8 cellular contexts compared by ENCODE assay signal in the genomic region with DNA sequence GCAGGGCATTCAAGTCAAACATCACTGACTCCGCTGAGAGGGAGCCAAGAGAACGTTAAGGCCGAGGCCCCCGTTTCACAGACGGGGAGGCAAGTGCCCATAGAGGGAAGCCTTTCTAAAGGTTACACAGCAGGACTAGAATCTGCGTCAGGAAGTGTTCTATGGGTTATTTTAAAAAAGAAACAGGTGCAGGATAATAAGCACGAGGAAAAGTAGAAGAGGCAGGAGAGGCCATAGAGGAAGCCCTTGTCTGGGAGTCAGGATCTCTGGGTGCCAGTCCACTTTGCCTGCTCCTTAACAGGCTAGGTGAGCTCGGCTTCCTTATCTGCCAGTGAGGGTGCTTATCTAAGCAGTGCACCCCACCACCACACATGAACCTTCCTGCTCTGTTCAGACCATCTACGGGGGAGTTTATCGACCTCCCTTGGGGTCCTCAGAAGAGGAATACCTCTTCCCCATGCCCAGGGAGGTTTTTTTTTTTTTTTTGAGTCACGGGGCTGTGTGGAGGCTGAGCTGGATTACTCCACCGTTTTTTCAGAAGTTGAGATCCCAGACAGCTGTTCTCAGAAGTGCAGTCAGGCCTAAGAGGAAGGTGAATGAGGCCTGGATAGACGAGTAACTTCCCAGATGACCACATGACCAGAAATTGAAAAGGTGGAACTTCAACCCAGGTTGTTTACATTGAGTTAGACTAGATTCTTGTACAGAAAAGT. TPM values are rescaled to one million over a fixed set of nuclear protein-coding genes. Genes with fewer than 3 reads are reported as not detected.
DNase-seq lines count a peak whose midpoint lies in the region; ATAC-seq and TF ChIP-seq lines count a peak whose summit lies in the region.

No MANE protein-coding gene starts in this region.

- H3K27me3 ChIP-seq in CD8-positive, alpha-beta T cell (ENCODE audit: insufficient read depth, low read length): no peaks in the 10 kb centered on the region
- no peaks in the 10 kb centered on the region for H3K27me3 ChIP-seq in fibroblast of lung (ENCODE audit: control insufficient read depth, insufficient read depth, low read length)

- peak overlapping the region; percentile 83 for H3K9ac ChIP-seq in fibroblast of lung (ENCODE audit: insufficient read depth, low read length)

- peaks cover 22% of the 10 kb centered on the region for H3K4me1 ChIP-seq in CD8-positive, alpha-beta T cell (ENCODE audit: insufficient read depth, low read length)
- peaks cover 3% of the 10 kb centered on the region for H3K4me1 ChIP-seq in fibroblast of lung (ENCODE audit: control insufficient read depth, extremely low read depth, insufficient read depth, low read length)

- no peak for TF ChIP-seq CTCF in CD8-positive, alpha-beta T cell (IDR thresholded peaks at IDR 0.05)
- TF ChIP-seq CTCF in fibroblast of lung (conservative IDR thresholded peaks at IDR 0.05 in 1 of 2, IDR thresholded peaks at IDR 0.05 in 1 of 2; ENCODE audit: low read depth in 1 of 2, low read length in 2 of 2) (no peak), osteocyte (IDR thresholded peaks at IDR 0.05) (no peak)

- H3K4me3 Mint-ChIP-seq in CD8-positive, alpha-beta T cell: peak overlapping the region; percentile 90
- H3K4me3 Mint-ChIP-seq in T-helper 17 cell (peak overlapping the region; percentile 97), osteocyte (ENCODE audit: unreplicated experiment) (peak overlapping the region; percentile 79)

- ATAC-seq in CD8-positive, alpha-beta T cell: peak; percentile 15
- peak; percentile 3 for ATAC-seq in HG02840 (IDR thresholded peaks at IDR 0.05; ENCODE audit: low FRiP score, unreplicated experiment)
- ATAC-seq in T-helper 17 cell: no peak
- no peak for ATAC-seq in HG03196 (IDR thresholded peaks at IDR 0.05; ENCODE audit: unreplicated experiment)
- ATAC-seq in GM21825 (IDR thresholded peaks at IDR 0.05; ENCODE audit: unreplicated experiment): no peak
- ATAC-seq in activated CD4-positive, CD25-positive, alpha-beta regulatory T cell treated with anti-CD3 and anti-CD28 coated beads, Interleukin-2, amount 50 U/mL, for 24 hours: no peak

- peak overlapping the region; percentile 83 for H3K27ac ChIP-seq in CD8-positive, alpha-beta T cell (ENCODE audit: low read depth, low read length)
- H3K27ac ChIP-seq in fibroblast of lung (ENCODE audit: insufficient read depth, low read length): peak overlapping the region; percentile 86

- peaks cover 43% of the 10 kb centered on the region for H3K4me1 Mint-ChIP-seq in CD8-positive, alpha-beta T cell (ENCODE audit: low read depth)
- H3K4me1 Mint-ChIP-seq in T-helper 17 cell: peaks cover 24% of the 10 kb centered on the region
- H3K4me1 Mint-ChIP-seq in osteocyte (ENCODE audit: unreplicated experiment): peaks cover 42% of the 10 kb centered on the region

- H3K27me3 Mint-ChIP-seq in CD8-positive, alpha-beta T cell (ENCODE audit: low read depth): no peaks in the 10 kb centered on the region
- H3K27me3 Mint-ChIP-seq in T-helper 17 cell: no peaks in the 10 kb centered on the region
- H3K27me3 Mint-ChIP-seq in osteocyte (ENCODE audit: unreplicated experiment): no peaks in the 10 kb centered on the region

- intact Hi-C loops in CD8-positive, alpha-beta T cell (cut with DNase I, micrococcal nuclease): loop anchor here (1.0 to 10.0 kb wide), 9 partner anchors 11 to 1349 kb away; a partner anchor contains a TSS

- CTCF ChIA-PET in CD8-positive, alpha-beta T cell (lab: Charles Lee): interaction anchor here (0.7 to 9.4 kb wide), 12 partner anchors 8 to 1690 kb away, joined by 3 to 66 read pairs (median 4); a partner anchor contains a TSS

- peak overlapping the region; percentile 96 for H3K4me2 ChIP-seq in fibroblast of lung (ENCODE audit: extremely low read depth, insufficient read depth, low read length)

- H3K36me3 Mint-ChIP-seq in CD8-positive, alpha-beta T cell: peaks cover 14% of the 10 kb centered on the region
- H3K36me3 Mint-ChIP-seq in T-helper 17 cell (ENCODE audit: low read depth) (no peaks in the 10 kb centered on the region), osteocyte (ENCODE audit: unreplicated experiment) (no peaks in the 10 kb centered on the region)

- POLR2A ChIA-PET in CD8-positive, alpha-beta T cell (lab: Charles Lee): interaction anchor here (0.8 to 1.8 kb wide), 16 partner anchors 10 to 1350 kb away, joined by 3 to 17 read pairs (median 4); a partner anchor contains a TSS

- H4K20me1 ChIP-seq in fibroblast of lung (ENCODE audit: control insufficient read depth, extremely low read depth, insufficient read depth, low read length): no peaks in the 10 kb centered on the region

- no peaks in the 10 kb centered on the region for H3K9me3 ChIP-seq in CD8-positive, alpha-beta T cell (ENCODE audit: low read length)
- H3K9me3 ChIP-seq in T-helper 17 cell (ENCODE audit: control insufficient read depth, low read length, poor library complexity, severe bottlenecking): no peaks in the 10 kb centered on the region
- no peaks in the 10 kb centered on the region for H3K9me3 ChIP-seq in fibroblast of lung (ENCODE audit: control insufficient read depth, insufficient read depth, low read depth, low read length)

- H2AFZ ChIP-seq in fibroblast of lung (ENCODE audit: low read length): peak overlapping the region; percentile 48

- H3K4me3 ChIP-seq in CD8-positive, alpha-beta T cell (ENCODE audit: low read depth, low read length): peak overlapping the region; percentile 97
- peak overlapping the region in 3 of 4 experiments; percentile 31 to 88 (median 53) for H3K4me3 ChIP-seq in fibroblast of lung (replicated peaks in 1 of 4; ENCODE audit: control extremely low read depth in 1 of 4, insufficient read depth in 1 of 4, low read depth in 3 of 4, low read length in 4 of 4)

- DNase-seq in CD8-positive, alpha-beta T cell: peak in 1 of 7 experiments; percentile 13
- DNase-seq in T-helper 17 cell (no peak), fibroblast of lung (ENCODE audit: low read depth in 2 of 2) (peak; percentile 20 to 27), osteocyte (ENCODE audit: extremely low spot score, unreplicated experiment) (no peak)

- peaks cover 31% of the 10 kb centered on the region for H3K79me2 ChIP-seq in fibroblast of lung (ENCODE audit: control insufficient read depth, insufficient read depth, low read length)

- no peaks in the 10 kb centered on the region for H3K36me3 ChIP-seq in CD8-positive, alpha-beta T cell (ENCODE audit: insufficient read depth, low read length)
- H3K36me3 ChIP-seq in fibroblast of lung (ENCODE audit: control insufficient read depth, insufficient read depth, low read length): no peaks in the 10 kb centered on the region

- no peaks in the 10 kb centered on the region for H3K9me3 Mint-ChIP-seq in CD8-positive, alpha-beta T cell
- no peaks in the 10 kb centered on the region for H3K9me3 Mint-ChIP-seq in osteocyte (ENCODE audit: unreplicated experiment)

- peak overlapping the region; percentile 96 for H3K27ac Mint-ChIP-seq in CD8-positive, alpha-beta T cell
- peak overlapping the region; percentile 100 for H3K27ac Mint-ChIP-seq in T-helper 17 cell
- peak overlapping the region; percentile 92 for H3K27ac Mint-ChIP-seq in osteocyte (ENCODE audit: unreplicated experiment)

RNA-seq across cellular contexts. Expression of a gene that starts 1.2 kb away (rescaled TPM):
- total RNA-seq in CD8-positive, alpha-beta T cell: 10 to 100 TPM; 38.8 to 41.1 TPM
- total RNA-seq in T-helper 17 cell: 10 to 100 TPM; 41.1 to 45.0 TPM
- 11.8 and 19.5 TPM in 2 replicates for total RNA-seq in fibroblast of lung
- polyA plus RNA-seq in fibroblast of lung: 25.6 and 40.6 TPM in 2 replicates
- polyA plus RNA-seq in fibroblast of lung (2012): 13.4 and 22.1 TPM in 2 replicates
- 9.3 and 14.0 TPM in 2 replicates for polyA minus RNA-seq in fibroblast of lung (ENCODE audit: low replicate concordance)
- 39.0 and 39.4 TPM in 2 replicates for total RNA-seq in osteocyte

Comparison
In these comparisons a context has a peak if more than half of its experiments do, and no peak if none do; other contexts are left out.
1. ATAC-seq: peak in CD8-positive, alpha-beta T cell (single experiment) and HG02840 (single experiment); none in T-helper 17 cell (single experiment), HG03196 (single experiment), GM21825 (single experiment) and activated CD4-positive, CD25-positive, alpha-beta regulatory T cell treated with anti-CD3 and anti-CD28 coated beads, Interleukin-2, amount 50 U/mL, for 24 hours (0 of 2).
2. DNase-seq: peak in fibroblast of lung (2 of 2); none in T-helper 17 cell (0 of 3) and osteocyte (single experiment).
3. Peak in every context shown above with its lines, with median percentiles within 50 percentile points of each other: H3K27ac Mint-ChIP-seq and H3K4me3 Mint-ChIP-seq.